ENCODE assay signal across 1 cellular context in genomic region chr17:43125133-43125966, GRCh38.
TF ChIP-seq lines count a peak whose summit lies in the region.

BRCA1 (minus strand) TSS chr17:43125364; CDS start chr17:43124096, 1,268 bp downstream.

TF ChIP-seq in HEK293, 187 proteins besides CTCF, POLR2A, EP300 and RAD21 (continued from another document and continues in another):
- TF ChIP-seq, protein P1, sequence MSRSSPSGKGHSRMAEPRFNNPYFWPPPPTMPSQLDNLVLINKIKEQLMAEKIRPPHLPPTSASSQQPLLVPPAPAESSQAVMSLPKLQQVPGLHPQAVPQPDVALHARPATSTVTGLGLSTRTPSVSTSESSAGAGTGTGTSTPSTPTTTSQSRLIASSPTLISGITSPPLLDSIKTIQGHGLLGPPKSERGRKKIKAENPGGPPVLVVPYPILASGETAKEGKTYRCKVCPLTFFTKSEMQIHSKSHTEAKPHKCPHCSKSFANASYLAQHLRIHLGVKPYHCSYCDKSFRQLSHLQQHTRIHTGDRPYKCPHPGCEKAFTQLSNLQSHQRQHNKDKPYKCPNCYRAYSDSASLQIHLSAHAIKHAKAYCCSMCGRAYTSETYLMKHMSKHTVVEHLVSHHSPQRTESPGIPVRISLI (tag by site-specific recombination; IDR thresholded peaks at IDR 0.05), result no peak
- TF ChIP-seq PRDM1 (tag by site-specific recombination; IDR thresholded peaks at IDR 0.05) (no peak), KLF8 (tag by site-specific recombination; IDR thresholded peaks at IDR 0.05) (no peak; the same call in 1 of the 2 replicates), ZSCAN16 (tag by site-specific recombination; IDR thresholded peaks at IDR 0.05) (no peak), ZNF211 (tag by site-specific recombination; IDR thresholded peaks at IDR 0.05; ENCODE audit: low read depth) (no peak), HOXD13 (CRISPR knock-in tag; IDR thresholded peaks at IDR 0.05; ENCODE audit: borderline replicate concordance) (no peak), ZNF202 (tag by site-specific recombination; IDR thresholded peaks at IDR 0.05; ENCODE audit: borderline replicate concordance) (no peak), ZNF324 (tag by site-specific recombination; IDR thresholded peaks at IDR 0.05) (0 out of 2 replicates have a peak, but pooled peaks have one; percentile 47), GLI2 (tag by site-specific recombination; IDR thresholded peaks at IDR 0.05; ENCODE audit: borderline replicate concordance, low read depth) (no peak), SALL2 (tag by site-specific recombination; IDR thresholded peaks at IDR 0.05; ENCODE audit: borderline replicate concordance) (no peak), MEIS1 (CRISPR knock-in tag; IDR thresholded peaks at IDR 0.05; ENCODE audit: borderline replicate concordance) (no peak), ZNF133 (tag by site-specific recombination; IDR thresholded peaks at IDR 0.05) (no peak), ZNF785 (tag by site-specific recombination; IDR thresholded peaks at IDR 0.05) (no peak), IKZF3 (tag by site-specific recombination; IDR thresholded peaks at IDR 0.05) (no peak), ZFP41 (tag by site-specific recombination; IDR thresholded peaks at IDR 0.05; ENCODE audit: borderline replicate concordance) (no peak), ZBTB26 (tag by site-specific recombination; optimal IDR thresholded peaks at IDR 0.05) (no peak), ZNF366 (tag by site-specific recombination; conservative IDR thresholded peaks at IDR 0.05) (peak; percentile 90), YY1 (tag by site-specific recombination; IDR thresholded peaks at IDR 0.05) (no peak), ZNF776 (tag by site-specific recombination; IDR thresholded peaks at IDR 0.05; ENCODE audit: borderline replicate concordance) (no peak), SP3 (tag by site-specific recombination; IDR thresholded peaks at IDR 0.05) (peak; percentile 70), PBX3 (CRISPR knock-in tag; IDR thresholded peaks at IDR 0.05) (no peak), OVOL3 (tag by site-specific recombination; IDR thresholded peaks at IDR 0.05) (0 out of 2 replicates have a peak, but pooled peaks have one; percentile 15), ZNF560 (tag by site-specific recombination; IDR thresholded peaks at IDR 0.05; ENCODE audit: borderline replicate concordance) (no peak), ZNF623 (tag by site-specific recombination; IDR thresholded peaks at IDR 0.05) (no peak), ZNF701 (tag by site-specific recombination; IDR thresholded peaks at IDR 0.05) (no peak), ZNF10 (tag by site-specific recombination; IDR thresholded peaks at IDR 0.05) (no peak), ZNF76 (tag by site-specific recombination; IDR thresholded peaks at IDR 0.05; ENCODE audit: borderline replicate concordance, low read depth) (peak; percentile 30; the same call in 1 of the 2 replicates), ZBTB7A (tag by site-specific recombination; IDR thresholded peaks at IDR 0.05; ENCODE audit: low read depth) (no peak), HIC1 (tag by site-specific recombination; IDR thresholded peaks at IDR 0.05) (no peak), KLF16 (tag by site-specific recombination; IDR thresholded peaks at IDR 0.05) (no peak), ZFHX2 (tag by site-specific recombination; conservative IDR thresholded peaks at IDR 0.05) (no peak), ZNF121 (tag by site-specific recombination; IDR thresholded peaks at IDR 0.05) (no peak), ZBTB44 (tag by site-specific recombination; IDR thresholded peaks at IDR 0.05) (no peak)
- TF ChIP-seq, protein P2, sequence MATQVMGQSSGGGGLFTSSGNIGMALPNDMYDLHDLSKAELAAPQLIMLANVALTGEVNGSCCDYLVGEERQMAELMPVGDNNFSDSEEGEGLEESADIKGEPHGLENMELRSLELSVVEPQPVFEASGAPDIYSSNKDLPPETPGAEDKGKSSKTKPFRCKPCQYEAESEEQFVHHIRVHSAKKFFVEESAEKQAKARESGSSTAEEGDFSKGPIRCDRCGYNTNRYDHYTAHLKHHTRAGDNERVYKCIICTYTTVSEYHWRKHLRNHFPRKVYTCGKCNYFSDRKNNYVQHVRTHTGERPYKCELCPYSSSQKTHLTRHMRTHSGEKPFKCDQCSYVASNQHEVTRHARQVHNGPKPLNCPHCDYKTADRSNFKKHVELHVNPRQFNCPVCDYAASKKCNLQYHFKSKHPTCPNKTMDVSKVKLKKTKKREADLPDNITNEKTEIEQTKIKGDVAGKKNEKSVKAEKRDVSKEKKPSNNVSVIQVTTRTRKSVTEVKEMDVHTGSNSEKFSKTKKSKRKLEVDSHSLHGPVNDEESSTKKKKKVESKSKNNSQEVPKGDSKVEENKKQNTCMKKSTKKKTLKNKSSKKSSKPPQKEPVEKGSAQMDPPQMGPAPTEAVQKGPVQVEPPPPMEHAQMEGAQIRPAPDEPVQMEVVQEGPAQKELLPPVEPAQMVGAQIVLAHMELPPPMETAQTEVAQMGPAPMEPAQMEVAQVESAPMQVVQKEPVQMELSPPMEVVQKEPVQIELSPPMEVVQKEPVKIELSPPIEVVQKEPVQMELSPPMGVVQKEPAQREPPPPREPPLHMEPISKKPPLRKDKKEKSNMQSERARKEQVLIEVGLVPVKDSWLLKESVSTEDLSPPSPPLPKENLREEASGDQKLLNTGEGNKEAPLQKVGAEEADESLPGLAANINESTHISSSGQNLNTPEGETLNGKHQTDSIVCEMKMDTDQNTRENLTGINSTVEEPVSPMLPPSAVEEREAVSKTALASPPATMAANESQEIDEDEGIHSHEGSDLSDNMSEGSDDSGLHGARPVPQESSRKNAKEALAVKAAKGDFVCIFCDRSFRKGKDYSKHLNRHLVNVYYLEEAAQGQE (tag by site-specific recombination; IDR thresholded peaks at IDR 0.05), result no peak
- TF ChIP-seq, protein P3, sequence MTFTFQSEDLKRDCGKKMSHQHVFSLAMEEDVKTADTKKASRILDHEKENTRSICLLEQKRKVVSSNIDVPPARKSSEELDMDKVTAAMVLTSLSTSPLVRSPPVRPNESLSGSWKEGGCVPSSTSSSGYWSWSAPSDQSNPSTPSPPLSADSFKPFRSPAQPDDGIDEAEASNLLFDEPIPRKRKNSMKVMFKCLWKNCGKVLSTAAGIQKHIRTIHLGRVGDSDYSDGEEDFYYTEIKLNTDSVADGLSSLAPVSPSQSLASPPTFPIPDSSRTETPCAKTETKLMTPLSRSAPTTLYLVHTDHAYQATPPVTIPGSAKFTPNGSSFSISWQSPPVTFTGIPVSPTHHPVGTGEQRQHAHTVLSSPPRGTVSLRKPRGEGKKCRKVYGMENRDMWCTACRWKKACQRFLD (tag by site-specific recombination; IDR thresholded peaks at IDR 0.05), result no peak
- TF ChIP-seq, protein P4, sequence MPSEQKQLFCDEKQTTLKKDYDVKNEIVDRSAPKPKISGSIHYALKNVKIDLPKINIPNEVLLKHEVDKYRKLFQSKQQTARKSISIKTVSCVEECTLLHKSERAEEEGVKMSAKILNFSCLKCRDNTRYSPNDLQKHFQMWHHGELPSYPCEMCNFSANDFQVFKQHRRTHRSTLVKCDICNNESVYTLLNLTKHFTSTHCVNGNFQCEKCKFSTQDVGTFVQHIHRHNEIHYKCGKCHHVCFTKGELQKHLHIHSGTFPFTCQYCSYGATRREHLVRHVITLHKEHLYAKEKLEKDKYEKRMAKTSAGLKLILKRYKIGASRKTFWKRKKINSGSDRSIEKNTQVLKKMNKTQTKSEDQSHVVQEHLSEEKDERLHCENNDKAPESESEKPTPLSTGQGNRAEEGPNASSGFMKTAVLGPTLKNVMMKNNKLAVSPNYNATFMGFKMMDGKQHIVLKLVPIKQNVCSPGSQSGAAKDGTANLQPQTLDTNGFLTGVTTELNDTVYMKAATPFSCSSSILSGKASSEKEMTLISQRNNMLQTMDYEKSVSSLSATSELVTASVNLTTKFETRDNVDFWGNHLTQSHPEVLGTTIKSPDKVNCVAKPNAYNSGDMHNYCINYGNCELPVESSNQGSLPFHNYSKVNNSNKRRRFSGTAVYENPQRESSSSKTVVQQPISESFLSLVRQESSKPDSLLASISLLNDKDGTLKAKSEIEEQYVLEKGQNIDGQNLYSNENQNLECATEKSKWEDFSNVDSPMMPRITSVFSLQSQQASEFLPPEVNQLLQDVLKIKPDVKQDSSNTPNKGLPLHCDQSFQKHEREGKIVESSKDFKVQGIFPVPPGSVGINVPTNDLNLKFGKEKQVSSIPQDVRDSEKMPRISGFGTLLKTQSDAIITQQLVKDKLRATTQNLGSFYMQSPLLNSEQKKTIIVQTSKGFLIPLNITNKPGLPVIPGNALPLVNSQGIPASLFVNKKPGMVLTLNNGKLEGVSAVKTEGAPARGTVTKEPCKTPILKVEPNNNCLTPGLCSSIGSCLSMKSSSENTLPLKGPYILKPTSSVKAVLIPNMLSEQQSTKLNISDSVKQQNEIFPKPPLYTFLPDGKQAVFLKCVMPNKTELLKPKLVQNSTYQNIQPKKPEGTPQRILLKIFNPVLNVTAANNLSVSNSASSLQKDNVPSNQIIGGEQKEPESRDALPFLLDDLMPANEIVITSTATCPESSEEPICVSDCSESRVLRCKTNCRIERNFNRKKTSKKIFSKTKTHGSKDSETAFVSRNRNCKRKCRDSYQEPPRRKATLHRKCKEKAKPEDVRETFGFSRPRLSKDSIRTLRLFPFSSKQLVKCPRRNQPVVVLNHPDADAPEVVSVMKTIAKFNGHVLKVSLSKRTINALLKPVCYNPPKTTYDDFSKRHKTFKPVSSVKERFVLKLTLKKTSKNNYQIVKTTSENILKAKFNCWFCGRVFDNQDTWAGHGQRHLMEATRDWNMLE (tag by site-specific recombination; conservative IDR thresholded peaks at IDR 0.05; ENCODE audit: low read depth), result peak; percentile 58; the same call in 1 of the 2 replicates
- TF ChIP-seq, protein P5, sequence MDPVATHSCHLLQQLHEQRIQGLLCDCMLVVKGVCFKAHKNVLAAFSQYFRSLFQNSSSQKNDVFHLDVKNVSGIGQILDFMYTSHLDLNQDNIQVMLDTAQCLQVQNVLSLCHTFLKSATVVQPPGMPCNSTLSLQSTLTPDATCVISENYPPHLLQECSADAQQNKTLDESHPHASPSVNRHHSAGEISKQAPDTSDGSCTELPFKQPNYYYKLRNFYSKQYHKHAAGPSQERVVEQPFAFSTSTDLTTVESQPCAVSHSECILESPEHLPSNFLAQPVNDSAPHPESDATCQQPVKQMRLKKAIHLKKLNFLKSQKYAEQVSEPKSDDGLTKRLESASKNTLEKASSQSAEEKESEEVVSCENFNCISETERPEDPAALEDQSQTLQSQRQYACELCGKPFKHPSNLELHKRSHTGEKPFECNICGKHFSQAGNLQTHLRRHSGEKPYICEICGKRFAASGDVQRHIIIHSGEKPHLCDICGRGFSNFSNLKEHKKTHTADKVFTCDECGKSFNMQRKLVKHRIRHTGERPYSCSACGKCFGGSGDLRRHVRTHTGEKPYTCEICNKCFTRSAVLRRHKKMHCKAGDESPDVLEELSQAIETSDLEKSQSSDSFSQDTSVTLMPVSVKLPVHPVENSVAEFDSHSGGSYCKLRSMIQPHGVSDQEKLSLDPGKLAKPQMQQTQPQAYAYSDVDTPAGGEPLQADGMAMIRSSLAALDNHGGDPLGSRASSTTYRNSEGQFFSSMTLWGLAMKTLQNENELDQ (tag by site-specific recombination; IDR thresholded peaks at IDR 0.05; ENCODE audit: low read depth), result no peak
- TF ChIP-seq, protein P6, sequence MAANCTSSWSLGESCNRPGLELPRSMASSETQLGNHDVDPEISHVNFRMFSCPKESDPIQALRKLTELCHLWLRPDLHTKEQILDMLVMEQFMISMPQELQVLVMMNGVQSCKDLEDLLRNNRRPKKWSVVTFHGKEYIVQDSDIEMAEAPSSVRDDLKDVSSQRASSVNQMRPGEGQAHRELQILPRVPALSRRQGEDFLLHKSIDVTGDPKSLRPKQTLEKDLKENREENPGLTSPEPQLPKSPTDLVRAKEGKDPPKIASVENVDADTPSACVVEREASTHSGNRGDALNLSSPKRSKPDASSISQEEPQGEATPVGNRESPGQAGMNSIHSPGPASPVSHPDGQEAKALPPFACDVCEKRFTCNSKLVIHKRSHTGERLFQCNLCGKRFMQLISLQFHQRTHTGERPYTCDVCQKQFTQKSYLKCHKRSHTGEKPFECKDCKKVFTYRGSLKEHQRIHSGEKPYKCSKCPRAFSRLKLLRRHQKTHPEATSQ (tag by site-specific recombination; IDR thresholded peaks at IDR 0.05), result no peak
